In genomic region chr1:40793617-40794016, GRCh38 we compare ENCODE assay signal across 20 cellular contexts. TPM values are rescaled to one million over a fixed set of nuclear protein-coding genes. Genes with fewer than 3 reads are reported as not detected.
"Had no signal": no experiment of that assay in that cellular context is flagged by ENCODE, and none has a peak within 500 bp of the region (broad histone marks: within the 10 kb centered on the region; RNA-seq: fewer than 3 reads in every experiment).

No MANE protein-coding gene starts in this region.

- ATAC-seq: activated T-cell treated with anti-CD3 and anti-CD28 coated beads, Interleukin-2, amount 50 U/mL, for 72 hours; body of pancreas; left lung; natural killer cell treated with Interleukin-12 subunit alpha and Interleukin-12 subunit beta and Interleukin-15 and Interleukin-18, amount 100 ng/mL, for 72 hours; stimulated activated naive B cell treated with anti-CD40 and anti-IgM and Interleukin-4, amounts not matched to agents 10 μg/mL and 1 μg/mL and 100 μg/mL, for 72 hours had no signal

- H3K9me3 Mint-ChIP-seq: activated T-cell treated with anti-CD3 and anti-CD28 coated beads, Interleukin-2, amount 50 U/mL, for 72 hours; natural killer cell treated with Interleukin-12 subunit alpha and Interleukin-12 subunit beta and Interleukin-15 and Interleukin-18, amount 100 ng/mL, for 72 hours; stimulated activated naive B cell treated with anti-CD40 and anti-IgM and Interleukin-4, amounts not matched to agents 10 μg/mL and 1 μg/mL and 100 μg/mL, for 72 hours; type B pancreatic cell had no signal

- H3K4me3 ChIP-seq: body of pancreas, left lung, lung, sigmoid colon, smooth muscle cell, testis had no signal

- H3K4me3 Mint-ChIP-seq: activated T-cell treated with anti-CD3 and anti-CD28 coated beads, Interleukin-2, amount 50 U/mL, for 72 hours; natural killer cell treated with Interleukin-12 subunit alpha and Interleukin-12 subunit beta and Interleukin-15 and Interleukin-18, amount 100 ng/mL, for 72 hours; stimulated activated naive B cell treated with anti-CD40 and anti-IgM and Interleukin-4, amounts not matched to agents 10 μg/mL and 1 μg/mL and 100 μg/mL, for 72 hours; type B pancreatic cell had no signal

- H3K36me3 ChIP-seq: left lung, sigmoid colon had no signal

- H3K27me3 ChIP-seq: body of pancreas, left lung, sigmoid colon, testis had no signal

- H3K27ac Mint-ChIP-seq: activated T-cell treated with anti-CD3 and anti-CD28 coated beads, Interleukin-2, amount 50 U/mL, for 72 hours; natural killer cell treated with Interleukin-12 subunit alpha and Interleukin-12 subunit beta and Interleukin-15 and Interleukin-18, amount 100 ng/mL, for 72 hours; stimulated activated naive B cell treated with anti-CD40 and anti-IgM and Interleukin-4, amounts not matched to agents 10 μg/mL and 1 μg/mL and 100 μg/mL, for 72 hours; type B pancreatic cell had no signal

- H3K9me3 ChIP-seq: body of pancreas, left lung, sigmoid colon, testis had no signal

- H3K36me3 Mint-ChIP-seq: natural killer cell treated with Interleukin-12 subunit alpha and Interleukin-12 subunit beta and Interleukin-15 and Interleukin-18, amount 100 ng/mL, for 72 hours; stimulated activated naive B cell treated with anti-CD40 and anti-IgM and Interleukin-4, amounts not matched to agents 10 μg/mL and 1 μg/mL and 100 μg/mL, for 72 hours; type B pancreatic cell had no signal

- H3K27ac ChIP-seq: body of pancreas, left lung, testis had no signal

- H3K4me2 ChIP-seq: smooth muscle cell had no signal

- DNase-seq: activated CD4-positive, alpha-beta T cell treated with anti-CD3 and anti-CD28 coated beads for 1 hour; activated CD4-positive, alpha-beta T cell treated with anti-CD3 and anti-CD28 coated beads, Interleukin-2, amount 50 U/mL, for 48 hours; activated effector memory CD4-positive, alpha-beta T cell treated with anti-CD3 and anti-CD28 coated beads, Interleukin-2, amount 50 U/mL, for 16 hours; activated T-cell treated with anti-CD3 and anti-CD28 coated beads, Interleukin-2, amount 50 U/mL, for 72 hours; body of pancreas; foreskin fibroblast; hippocampal formation; kidney glomerular epithelial cell; left lung; sigmoid colon; stimulated activated CD4-positive, alpha-beta T cell treated with anti-CD3 and anti-CD28 coated beads, Interleukin-2, amount 100 ng/mL, for 48 hours; stimulated activated CD8-positive, alpha-beta memory T cell treated with anti-CD3 and anti-CD28 coated beads, Interleukin-4, amount 100 ng/mL, for 48 hours; stimulated activated naive B cell treated with anti-CD40 and anti-IgM and Interleukin-4, amounts not matched to agents 10 μg/mL and 1 μg/mL and 100 μg/mL, for 72 hours; T-helper 1 cell; T-helper 9 cell; testis had no signal

RNA-seq across cellular contexts. Expression of gene KCNQ4, which starts 10.0 kb away (rescaled TPM):
- total RNA-seq: smooth muscle cell had no signal
